In the genomic region with DNA sequence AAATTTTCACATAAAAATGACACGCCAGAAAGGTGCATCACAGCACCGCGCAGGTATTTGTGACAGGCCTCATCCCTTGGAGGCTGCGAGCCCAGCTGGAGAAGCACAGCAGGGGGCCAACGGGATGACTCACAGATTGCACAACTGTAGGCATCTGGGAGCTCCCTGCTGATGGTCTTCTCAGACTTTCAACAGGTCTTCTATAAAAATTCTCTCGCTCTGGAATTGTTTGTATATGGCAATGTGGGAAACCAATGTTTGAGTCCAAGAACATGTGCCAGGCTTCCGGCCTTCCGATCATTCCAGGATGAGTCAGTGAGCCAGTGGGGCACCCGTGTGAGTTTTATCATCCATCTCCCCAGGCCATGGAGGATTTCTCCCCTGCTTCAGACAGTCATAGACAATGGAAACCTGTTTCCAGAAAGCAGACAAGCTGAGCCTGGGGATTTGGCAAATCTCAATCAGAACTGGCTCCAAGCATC, we compare ENCODE assay signal across 2 cellular contexts.
TF ChIP-seq lines count a peak whose summit lies in the region.

No MANE protein-coding gene starts in this region.

TF ChIP-seq in Ishikawa, 13 proteins besides CTCF, POLR2A, EP300 and RAD21 (continued from another document):
- TF ChIP-seq USF1 (IDR thresholded peaks at IDR 0.05) (no peak), TAF1 (IDR thresholded peaks at IDR 0.05; ENCODE audit: low read depth) (no peak), FOXM1 (IDR thresholded peaks at IDR 0.05; ENCODE audit: borderline replicate concordance, low read depth) (peak; percentile 58; the same call in 1 of the 2 replicates)

TF ChIP-seq in HepG2, 621 proteins besides CTCF, POLR2A, EP300 and RAD21 (continued from another document and continues in another):
- TF ChIP-seq, protein P1, sequence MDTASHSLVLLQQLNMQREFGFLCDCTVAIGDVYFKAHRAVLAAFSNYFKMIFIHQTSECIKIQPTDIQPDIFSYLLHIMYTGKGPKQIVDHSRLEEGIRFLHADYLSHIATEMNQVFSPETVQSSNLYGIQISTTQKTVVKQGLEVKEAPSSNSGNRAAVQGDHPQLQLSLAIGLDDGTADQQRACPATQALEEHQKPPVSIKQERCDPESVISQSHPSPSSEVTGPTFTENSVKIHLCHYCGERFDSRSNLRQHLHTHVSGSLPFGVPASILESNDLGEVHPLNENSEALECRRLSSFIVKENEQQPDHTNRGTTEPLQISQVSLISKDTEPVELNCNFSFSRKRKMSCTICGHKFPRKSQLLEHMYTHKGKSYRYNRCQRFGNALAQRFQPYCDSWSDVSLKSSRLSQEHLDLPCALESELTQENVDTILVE (CRISPR knock-in tag; IDR thresholded peaks at IDR 0.05), result no peak
- no peak for TF ChIP-seq ZNF3 (CRISPR knock-in tag; IDR thresholded peaks at IDR 0.05)
- TF ChIP-seq CREM (IDR thresholded peaks at IDR 0.05), result no peak
- TF ChIP-seq CREM (CRISPR knock-in tag; IDR thresholded peaks at IDR 0.05), result no peak
- TF ChIP-seq ZSCAN29 (CRISPR knock-in tag; conservative IDR thresholded peaks at IDR 0.05), result no peak
- no peak for TF ChIP-seq ZNF24 (IDR thresholded peaks at IDR 0.05)
- TF ChIP-seq ZNF143 (CRISPR knock-in tag; IDR thresholded peaks at IDR 0.05), result no peak
- no peak for TF ChIP-seq ZNF343 (CRISPR knock-in tag; IDR thresholded peaks at IDR 0.05)
- no peak for TF ChIP-seq SIX4 (CRISPR knock-in tag; IDR thresholded peaks at IDR 0.05)
- no peak for TF ChIP-seq ZNF703 (CRISPR knock-in tag; IDR thresholded peaks at IDR 0.05; ENCODE audit: borderline replicate concordance)
- no peak for TF ChIP-seq ZNF576 (CRISPR knock-in tag; IDR thresholded peaks at IDR 0.05)
- no peak for TF ChIP-seq ERF (CRISPR knock-in tag; IDR thresholded peaks at IDR 0.05)
- TF ChIP-seq ZNF629 (CRISPR knock-in tag; conservative IDR thresholded peaks at IDR 0.05), result no peak
- no peak for TF ChIP-seq ZNF33B (CRISPR knock-in tag; IDR thresholded peaks at IDR 0.05)
- 0 out of 2 replicates have a peak, but pooled peaks have one; percentile 57 for TF ChIP-seq ZNF782 (CRISPR knock-in tag; IDR thresholded peaks at IDR 0.05; ENCODE audit: borderline replicate concordance)
- TF ChIP-seq KMT2B (CRISPR knock-in tag; IDR thresholded peaks at IDR 0.05), result no peak
- TF ChIP-seq ZNF737 (CRISPR knock-in tag; IDR thresholded peaks at IDR 0.05; ENCODE audit: borderline replicate concordance), result no peak
- TF ChIP-seq ZNF121 (CRISPR knock-in tag; IDR thresholded peaks at IDR 0.05), result no peak
- no peak for TF ChIP-seq ZNF75D (CRISPR knock-in tag; IDR thresholded peaks at IDR 0.05; ENCODE audit: borderline replicate concordance)
- TF ChIP-seq MXD1 (CRISPR knock-in tag; IDR thresholded peaks at IDR 0.05), result no peak
- TF ChIP-seq, protein P2, sequence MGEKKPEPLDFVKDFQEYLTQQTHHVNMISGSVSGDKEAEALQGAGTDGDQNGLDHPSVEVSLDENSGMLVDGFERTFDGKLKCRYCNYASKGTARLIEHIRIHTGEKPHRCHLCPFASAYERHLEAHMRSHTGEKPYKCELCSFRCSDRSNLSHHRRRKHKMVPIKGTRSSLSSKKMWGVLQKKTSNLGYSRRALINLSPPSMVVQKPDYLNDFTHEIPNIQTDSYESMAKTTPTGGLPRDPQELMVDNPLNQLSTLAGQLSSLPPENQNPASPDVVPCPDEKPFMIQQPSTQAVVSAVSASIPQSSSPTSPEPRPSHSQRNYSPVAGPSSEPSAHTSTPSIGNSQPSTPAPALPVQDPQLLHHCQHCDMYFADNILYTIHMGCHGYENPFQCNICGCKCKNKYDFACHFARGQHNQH (CRISPR knock-in tag; IDR thresholded peaks at IDR 0.05), result no peak
- TF ChIP-seq MED1 (CRISPR knock-in tag; IDR thresholded peaks at IDR 0.05), result peak; percentile 45; the same call in 1 of the 2 replicates
- no peak for TF ChIP-seq GRHL1 (CRISPR knock-in tag; conservative IDR thresholded peaks at IDR 0.05)
- TF ChIP-seq THYN1 (CRISPR knock-in tag; IDR thresholded peaks at IDR 0.05; ENCODE audit: borderline replicate concordance, low read depth), result no peak
- TF ChIP-seq BHLHE40 (IDR thresholded peaks at IDR 0.05; ENCODE audit: low read length), result peak; percentile 81
- 0 out of 2 replicates have a peak, but pooled peaks have one; percentile 39 for TF ChIP-seq MAZ (IDR thresholded peaks at IDR 0.05; ENCODE audit: borderline replicate concordance, low read depth, low read length)
- 0 out of 2 replicates have a peak, but pooled peaks have one; percentile 23 for TF ChIP-seq MAZ (CRISPR knock-in tag; IDR thresholded peaks at IDR 0.05; ENCODE audit: low read depth)
- TF ChIP-seq KDM1A (CRISPR knock-in tag; IDR thresholded peaks at IDR 0.05), result peak; percentile 57; the same call in 1 of the 2 replicates
- no peak for TF ChIP-seq ZNF510 (CRISPR knock-in tag; IDR thresholded peaks at IDR 0.05; ENCODE audit: low read depth)
- TF ChIP-seq PHF8 (CRISPR knock-in tag; IDR thresholded peaks at IDR 0.05), result no peak
- no peak for TF ChIP-seq THAP11 (CRISPR knock-in tag; IDR thresholded peaks at IDR 0.05)
- TF ChIP-seq ZBTB7B (CRISPR knock-in tag; IDR thresholded peaks at IDR 0.05), result no peak
- TF ChIP-seq KDM5B (CRISPR knock-in tag; IDR thresholded peaks at IDR 0.05; ENCODE audit: borderline replicate concordance), result no peak
- no peak for TF ChIP-seq ZMAT3 (CRISPR knock-in tag; conservative IDR thresholded peaks at IDR 0.05)
- no peak for TF ChIP-seq ZNF790 (CRISPR knock-in tag; IDR thresholded peaks at IDR 0.05; ENCODE audit: borderline replicate concordance)
- peak; percentile 38 for TF ChIP-seq XRCC5 (optimal IDR thresholded peaks at IDR 0.05; ENCODE audit: low read length)
- TF ChIP-seq HNRNPK (IDR thresholded peaks at IDR 0.05; ENCODE audit: low read depth, low read length, poor library complexity, severe bottlenecking), result no peak
- TF ChIP-seq ZBTB44 (CRISPR knock-in tag; IDR thresholded peaks at IDR 0.05), result no peak
- TF ChIP-seq, protein P3, sequence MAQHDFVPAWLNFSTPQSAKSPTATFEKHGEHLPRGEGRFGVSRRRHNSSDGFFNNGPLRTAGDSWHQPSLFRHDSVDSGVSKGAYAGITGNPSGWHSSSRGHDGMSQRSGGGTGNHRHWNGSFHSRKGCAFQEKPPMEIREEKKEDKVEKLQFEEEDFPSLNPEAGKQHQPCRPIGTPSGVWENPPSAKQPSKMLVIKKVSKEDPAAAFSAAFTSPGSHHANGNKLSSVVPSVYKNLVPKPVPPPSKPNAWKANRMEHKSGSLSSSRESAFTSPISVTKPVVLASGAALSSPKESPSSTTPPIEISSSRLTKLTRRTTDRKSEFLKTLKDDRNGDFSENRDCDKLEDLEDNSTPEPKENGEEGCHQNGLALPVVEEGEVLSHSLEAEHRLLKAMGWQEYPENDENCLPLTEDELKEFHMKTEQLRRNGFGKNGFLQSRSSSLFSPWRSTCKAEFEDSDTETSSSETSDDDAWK (CRISPR knock-in tag; IDR thresholded peaks at IDR 0.05), result no peak
- no peak for TF ChIP-seq TARDBP (CRISPR knock-in tag; IDR thresholded peaks at IDR 0.05)
- no peak for TF ChIP-seq ZNF569 (CRISPR knock-in tag; IDR thresholded peaks at IDR 0.05; ENCODE audit: borderline replicate concordance)
- no peak for TF ChIP-seq ZNF670 (CRISPR knock-in tag; IDR thresholded peaks at IDR 0.05; ENCODE audit: borderline replicate concordance)
- no peak for TF ChIP-seq ZFP62 (CRISPR knock-in tag; IDR thresholded peaks at IDR 0.05)
- TF ChIP-seq, protein P4, sequence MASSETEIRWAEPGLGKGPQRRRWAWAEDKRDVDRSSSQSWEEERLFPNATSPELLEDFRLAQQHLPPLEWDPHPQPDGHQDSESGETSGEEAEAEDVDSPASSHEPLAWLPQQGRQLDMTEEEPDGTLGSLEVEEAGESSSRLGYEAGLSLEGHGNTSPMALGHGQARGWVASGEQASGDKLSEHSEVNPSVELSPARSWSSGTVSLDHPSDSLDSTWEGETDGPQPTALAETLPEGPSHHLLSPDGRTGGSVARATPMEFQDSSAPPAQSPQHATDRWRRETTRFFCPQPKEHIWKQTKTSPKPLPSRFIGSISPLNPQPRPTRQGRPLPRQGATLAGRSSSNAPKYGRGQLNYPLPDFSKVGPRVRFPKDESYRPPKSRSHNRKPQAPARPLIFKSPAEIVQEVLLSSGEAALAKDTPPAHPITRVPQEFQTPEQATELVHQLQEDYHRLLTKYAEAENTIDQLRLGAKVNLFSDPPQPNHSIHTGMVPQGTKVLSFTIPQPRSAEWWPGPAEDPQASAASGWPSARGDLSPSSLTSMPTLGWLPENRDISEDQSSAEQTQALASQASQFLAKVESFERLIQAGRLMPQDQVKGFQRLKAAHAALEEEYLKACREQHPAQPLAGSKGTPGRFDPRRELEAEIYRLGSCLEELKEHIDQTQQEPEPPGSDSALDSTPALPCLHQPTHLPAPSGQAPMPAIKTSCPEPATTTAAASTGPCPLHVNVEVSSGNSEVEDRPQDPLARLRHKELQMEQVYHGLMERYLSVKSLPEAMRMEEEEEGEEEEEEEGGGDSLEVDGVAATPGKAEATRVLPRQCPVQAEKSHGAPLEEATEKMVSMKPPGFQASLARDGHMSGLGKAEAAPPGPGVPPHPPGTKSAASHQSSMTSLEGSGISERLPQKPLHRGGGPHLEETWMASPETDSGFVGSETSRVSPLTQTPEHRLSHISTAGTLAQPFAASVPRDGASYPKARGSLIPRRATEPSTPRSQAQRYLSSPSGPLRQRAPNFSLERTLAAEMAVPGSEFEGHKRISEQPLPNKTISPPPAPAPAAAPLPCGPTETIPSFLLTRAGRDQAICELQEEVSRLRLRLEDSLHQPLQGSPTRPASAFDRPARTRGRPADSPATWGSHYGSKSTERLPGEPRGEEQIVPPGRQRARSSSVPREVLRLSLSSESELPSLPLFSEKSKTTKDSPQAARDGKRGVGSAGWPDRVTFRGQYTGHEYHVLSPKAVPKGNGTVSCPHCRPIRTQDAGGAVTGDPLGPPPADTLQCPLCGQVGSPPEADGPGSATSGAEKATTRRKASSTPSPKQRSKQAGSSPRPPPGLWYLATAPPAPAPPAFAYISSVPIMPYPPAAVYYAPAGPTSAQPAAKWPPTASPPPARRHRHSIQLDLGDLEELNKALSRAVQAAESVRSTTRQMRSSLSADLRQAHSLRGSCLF (CRISPR knock-in tag; IDR thresholded peaks at IDR 0.05; ENCODE audit: borderline replicate concordance), result no peak
- no peak for TF ChIP-seq HHEX (CRISPR knock-in tag; IDR thresholded peaks at IDR 0.05)
- TF ChIP-seq ZBTB46 (CRISPR knock-in tag; IDR thresholded peaks at IDR 0.05; ENCODE audit: borderline replicate concordance), result no peak
- TF ChIP-seq ZNF598 (CRISPR knock-in tag; IDR thresholded peaks at IDR 0.05; ENCODE audit: borderline replicate concordance), result no peak
- 0 out of 2 replicates have a peak, but pooled peaks have one; percentile 14 for TF ChIP-seq SMC3 (IDR thresholded peaks at IDR 0.05; ENCODE audit: low read length)
- TF ChIP-seq, protein P5, sequence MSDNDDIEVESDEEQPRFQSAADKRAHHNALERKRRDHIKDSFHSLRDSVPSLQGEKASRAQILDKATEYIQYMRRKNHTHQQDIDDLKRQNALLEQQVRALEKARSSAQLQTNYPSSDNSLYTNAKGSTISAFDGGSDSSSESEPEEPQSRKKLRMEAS (IDR thresholded peaks at IDR 0.05), result no peak
- no peak for TF ChIP-seq ZNF660 (CRISPR knock-in tag; IDR thresholded peaks at IDR 0.05; ENCODE audit: borderline replicate concordance, low read depth)
- TF ChIP-seq ZNF816 (CRISPR knock-in tag; IDR thresholded peaks at IDR 0.05; ENCODE audit: borderline replicate concordance), result no peak
